1 cellular context compared by ENCODE assay signal in genomic region chr20:34876161-34877001, GRCh38.
TF ChIP-seq lines count a peak whose summit lies in the region.

Gene ACSS2, plus strand, starts transcription at chr20:34876612. Its CDS starts 34 bp downstream, at chr20:34876646.

TF ChIP-seq in HEK293, 187 proteins besides CTCF, POLR2A, EP300 and RAD21 (continued from another document):
- TF ChIP-seq ZNF791 (tag by site-specific recombination; IDR thresholded peaks at IDR 0.05): no peak
- TF ChIP-seq PRDM1 (tag by site-specific recombination; IDR thresholded peaks at IDR 0.05): peak; percentile 84
- peak; percentile 98 for TF ChIP-seq ZNF692 (tag by site-specific recombination; IDR thresholded peaks at IDR 0.05)
- TF ChIP-seq ZBTB20 (tag by site-specific recombination; IDR thresholded peaks at IDR 0.05): peak; percentile 10; the same call in 1 of the 2 replicates
- TF ChIP-seq ZBTB6 (tag by site-specific recombination; IDR thresholded peaks at IDR 0.05): peak; percentile 98
- peak; percentile 29; the same call in 1 of the 2 replicates for TF ChIP-seq ZBTB11 (tag by site-specific recombination; conservative IDR thresholded peaks at IDR 0.05; ENCODE audit: low read depth)
- peak; percentile 66; the same call in 1 of the 2 replicates for TF ChIP-seq ZNF37A (tag by site-specific recombination; IDR thresholded peaks at IDR 0.05)
- TF ChIP-seq ZNF48 (tag by site-specific recombination; IDR thresholded peaks at IDR 0.05): no peak
- peak; percentile 71 for TF ChIP-seq WT1 (tag by site-specific recombination; IDR thresholded peaks at IDR 0.05)
- peak; percentile 98 for TF ChIP-seq SP3 (tag by site-specific recombination; IDR thresholded peaks at IDR 0.05)
- TF ChIP-seq ZNF792 (tag by site-specific recombination; IDR thresholded peaks at IDR 0.05): no peak
- TF ChIP-seq REPIN1 (tag by site-specific recombination; IDR thresholded peaks at IDR 0.05; ENCODE audit: low read depth): no peak
- TF ChIP-seq KLF10 (tag by site-specific recombination; IDR thresholded peaks at IDR 0.05): no peak
- peak; percentile 38; the same call in 1 of the 2 replicates for TF ChIP-seq ZIC2 (tag by site-specific recombination; IDR thresholded peaks at IDR 0.05)
- TF ChIP-seq SP2 (tag by site-specific recombination; IDR thresholded peaks at IDR 0.05): peak; percentile 97
- no peak for TF ChIP-seq ZNF155 (tag by site-specific recombination; IDR thresholded peaks at IDR 0.05)
- peak; percentile 83 for TF ChIP-seq ZNF366 (tag by site-specific recombination; conservative IDR thresholded peaks at IDR 0.05)
- peak; percentile 25; the same call in 1 of the 2 replicates for TF ChIP-seq ZNF629 (tag by site-specific recombination; IDR thresholded peaks at IDR 0.05)
- TF ChIP-seq ZNF391 (tag by site-specific recombination; IDR thresholded peaks at IDR 0.05; ENCODE audit: borderline replicate concordance, low read depth): no peak
- peak; percentile 48 for TF ChIP-seq ZNF341 (tag by site-specific recombination; IDR thresholded peaks at IDR 0.05; ENCODE audit: low read depth)
- peak; percentile 97 for TF ChIP-seq KLF9 (tag by site-specific recombination; IDR thresholded peaks at IDR 0.05; ENCODE audit: low read depth)
- peak; percentile 41 for TF ChIP-seq ZNF335 (tag by site-specific recombination; conservative IDR thresholded peaks at IDR 0.05)
- no peak for TF ChIP-seq SETDB1 (IDR thresholded peaks at IDR 0.05; ENCODE audit: insufficient read length, low read length)
- peak; percentile 37; the same call in 1 of the 2 replicates for TF ChIP-seq ZNF76 (tag by site-specific recombination; IDR thresholded peaks at IDR 0.05; ENCODE audit: borderline replicate concordance, low read depth)
- TF ChIP-seq ZFP69B (tag by site-specific recombination; IDR thresholded peaks at IDR 0.05): peak; percentile 98
- TF ChIP-seq ZBTB17 (tag by site-specific recombination; IDR thresholded peaks at IDR 0.05): peak; percentile 80
- peak; percentile 42; the same call in 1 of the 2 replicates for TF ChIP-seq ZBTB44 (tag by site-specific recombination; IDR thresholded peaks at IDR 0.05)
- TF ChIP-seq PATZ1 (tag by site-specific recombination; IDR thresholded peaks at IDR 0.05): peak; percentile 75; the same call in 1 of the 2 replicates
- peak; percentile 53; the same call in 1 of the 2 replicates for TF ChIP-seq ZBTB10 (tag by site-specific recombination; IDR thresholded peaks at IDR 0.05)
- TF ChIP-seq KLF1 (tag by site-specific recombination; IDR thresholded peaks at IDR 0.05): peak; percentile 91
- TF ChIP-seq ZBTB26 (tag by site-specific recombination; optimal IDR thresholded peaks at IDR 0.05): peak; percentile 55
- TF ChIP-seq ZNF560 (tag by site-specific recombination; IDR thresholded peaks at IDR 0.05; ENCODE audit: borderline replicate concordance): no peak
- TF ChIP-seq ZNF677 (tag by site-specific recombination; IDR thresholded peaks at IDR 0.05): no peak
